ENCODE assay signal across 8 cellular contexts in the genomic region with DNA sequence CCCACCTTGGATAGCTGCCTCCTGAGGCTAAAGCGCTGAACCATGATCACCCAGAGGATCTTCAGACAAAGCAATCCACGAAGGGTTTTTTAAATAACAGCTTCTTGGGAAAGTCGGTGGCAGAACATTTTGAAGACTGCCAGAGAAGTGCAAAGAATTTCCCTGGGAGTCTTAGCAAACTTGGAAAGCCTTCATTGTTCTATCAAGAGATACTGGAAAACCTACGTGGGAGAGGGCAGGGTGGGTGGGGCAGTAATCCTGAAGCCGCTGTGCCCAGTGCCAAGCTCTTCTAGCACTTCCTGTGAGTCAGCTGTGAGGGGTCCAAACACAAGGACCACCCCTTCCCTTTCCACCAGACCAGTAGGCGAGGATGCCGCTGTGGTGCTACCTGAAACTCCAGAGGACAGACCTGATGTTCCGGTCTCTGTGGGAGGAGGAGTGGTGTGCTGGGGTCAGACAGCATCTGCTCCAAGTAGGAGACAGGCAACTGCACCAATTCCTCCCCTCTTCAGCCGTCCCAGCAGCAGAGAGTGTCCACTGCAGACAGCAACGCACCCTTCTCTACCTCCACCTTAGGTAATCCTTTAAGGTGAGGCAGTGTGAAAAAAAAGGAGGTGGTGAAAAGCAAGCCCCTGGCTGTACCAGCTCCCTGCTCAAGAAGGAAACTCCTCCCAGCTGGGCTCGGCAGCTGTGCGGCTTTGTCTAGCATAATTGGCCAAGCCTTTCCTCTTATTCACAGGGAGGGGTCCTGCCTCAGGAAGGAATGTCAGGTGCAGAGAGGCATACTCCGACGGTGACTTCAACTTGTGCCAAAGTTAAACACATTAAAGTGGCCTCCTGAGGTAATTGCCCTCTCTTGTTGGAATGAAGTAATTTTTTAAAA.
DNase-seq lines count a peak whose midpoint lies in the region; ATAC-seq lines count a peak whose summit lies in the region.

No MANE protein-coding gene starts in this region.

- no peak for ATAC-seq in GM19324 (IDR thresholded peaks at IDR 0.05; ENCODE audit: low FRiP score, unreplicated experiment)

- H3K27me3 Mint-ChIP-seq in activated CD4-positive, alpha-beta memory T cell treated with anti-CD3 and anti-CD28 coated beads for 36 hours = no peaks in the 10 kb centered on the region
- no peaks in the 10 kb centered on the region for H3K27me3 Mint-ChIP-seq in activated CD4-positive, alpha-beta memory T cell treated with anti-CD3 and anti-CD28 coated beads, Interleukin-2, amount 10 ng/mL, durations not matched to agents 7 days and 5 days

- peaks cover 30% of the 10 kb centered on the region for H3K4me1 ChIP-seq in adipocyte (ENCODE audit: control insufficient read depth, insufficient read depth, low read length)
- peaks cover 27% of the 10 kb centered on the region for H3K4me1 ChIP-seq in iPS-15b (ENCODE audit: control insufficient read depth, insufficient read depth, low read length)
- peaks cover 33% of the 10 kb centered on the region for H3K4me1 ChIP-seq in skeletal muscle satellite cell (ENCODE audit: control insufficient read depth, insufficient read depth, low read length)

- intact Hi-C loops in activated CD4-positive, alpha-beta memory T cell treated with anti-CD3 and anti-CD28 coated beads for 36 hours (cut with micrococcal nuclease) = no loop called here

- no peaks in the 10 kb centered on the region for H3K36me3 ChIP-seq in adipocyte (ENCODE audit: control insufficient read depth, insufficient read depth, low read length, severe bottlenecking)
- H3K36me3 ChIP-seq in iPS-15b (ENCODE audit: control insufficient read depth, insufficient read depth, low read length) = no peaks in the 10 kb centered on the region
- peaks cover 5% of the 10 kb centered on the region for H3K36me3 ChIP-seq in skeletal muscle satellite cell (ENCODE audit: insufficient read depth, low read length)

- DNase-seq in activated CD4-positive, alpha-beta memory T cell treated with anti-CD3 and anti-CD28 coated beads for 36 hours = peak; percentile 9
- no peak for DNase-seq in activated CD4-positive, alpha-beta memory T cell treated with anti-CD3 and anti-CD28 coated beads, Interleukin-2, amount 10 ng/mL, durations not matched to agents 7 days and 5 days
- DNase-seq in NCI-H2029 (lab: John Stamatoyannopoulos, UW) (peak; percentile 36), adipocyte (ENCODE audit: low read depth) (no peak), NCI-H1694 treated with DMSO at 0.1 percent for 48 hours (lab: John Stamatoyannopoulos, UW) (no peak)

- H3K4me2 ChIP-seq in skeletal muscle satellite cell (ENCODE audit: low read length) = peak overlapping the region; percentile 79

- H3K9me3 Mint-ChIP-seq in activated CD4-positive, alpha-beta memory T cell treated with anti-CD3 and anti-CD28 coated beads for 36 hours = no peaks in the 10 kb centered on the region
- no peaks in the 10 kb centered on the region for H3K9me3 Mint-ChIP-seq in activated CD4-positive, alpha-beta memory T cell treated with anti-CD3 and anti-CD28 coated beads, Interleukin-2, amount 10 ng/mL, durations not matched to agents 7 days and 5 days

- peaks cover 17% of the 10 kb centered on the region for H3K4me1 Mint-ChIP-seq in activated CD4-positive, alpha-beta memory T cell treated with anti-CD3 and anti-CD28 coated beads for 36 hours (ENCODE audit: low read depth)
- H3K4me1 Mint-ChIP-seq in activated CD4-positive, alpha-beta memory T cell treated with anti-CD3 and anti-CD28 coated beads, Interleukin-2, amount 10 ng/mL, durations not matched to agents 7 days and 5 days = peaks cover 10% of the 10 kb centered on the region

- no peaks in the 10 kb centered on the region for H3K36me3 Mint-ChIP-seq in activated CD4-positive, alpha-beta memory T cell treated with anti-CD3 and anti-CD28 coated beads for 36 hours
- no peaks in the 10 kb centered on the region for H3K36me3 Mint-ChIP-seq in activated CD4-positive, alpha-beta memory T cell treated with anti-CD3 and anti-CD28 coated beads, Interleukin-2, amount 10 ng/mL, durations not matched to agents 7 days and 5 days (ENCODE audit: low read depth)

- POLR2A ChIA-PET in activated CD4-positive, alpha-beta memory T cell treated with anti-CD3 and anti-CD28 coated beads for 36 hours (lab: Charles Lee) = no interaction called here
- POLR2A ChIA-PET in activated CD4-positive, alpha-beta memory T cell treated with anti-CD3 and anti-CD28 coated beads, Interleukin-2, amount 10 ng/mL, durations not matched to agents 7 days and 5 days (lab: Charles Lee) = no interaction called here

- H3K4me3 ChIP-seq in adipocyte (ENCODE audit: low read length) (peak overlapping the region; percentile 57), iPS-15b (ENCODE audit: low read depth, low read length) (peak overlapping the region; percentile 50), skeletal muscle satellite cell (ENCODE audit: low read length) (peak overlapping the region; percentile 60)

- H3K27me3 ChIP-seq in adipocyte (replicated peaks; ENCODE audit: control insufficient read depth, insufficient read depth, low read length) (no peaks in the 10 kb centered on the region), iPS-15b (ENCODE audit: control insufficient read depth, insufficient read depth, low read length) (no peaks in the 10 kb centered on the region), skeletal muscle satellite cell (ENCODE audit: control insufficient read depth, insufficient read depth, low read length) (no peaks in the 10 kb centered on the region)

- H3K9me3 ChIP-seq in adipocyte (ENCODE audit: control insufficient read depth, low read length) (no peaks in the 10 kb centered on the region), iPS-15b (ENCODE audit: control insufficient read depth, insufficient read depth, low read length) (no peaks in the 10 kb centered on the region), skeletal muscle satellite cell (replicated peaks; ENCODE audit: low read length) (no peaks in the 10 kb centered on the region)

- CTCF ChIA-PET in activated CD4-positive, alpha-beta memory T cell treated with anti-CD3 and anti-CD28 coated beads for 36 hours (lab: Charles Lee) = no interaction called here
- CTCF ChIA-PET in activated CD4-positive, alpha-beta memory T cell treated with anti-CD3 and anti-CD28 coated beads, Interleukin-2, amount 10 ng/mL, durations not matched to agents 7 days and 5 days (lab: Charles Lee) = no interaction called here

- no peak overlapping the region for H3K27ac Mint-ChIP-seq in activated CD4-positive, alpha-beta memory T cell treated with anti-CD3 and anti-CD28 coated beads for 36 hours
- H3K27ac Mint-ChIP-seq in activated CD4-positive, alpha-beta memory T cell treated with anti-CD3 and anti-CD28 coated beads, Interleukin-2, amount 10 ng/mL, durations not matched to agents 7 days and 5 days = no peak overlapping the region

- no peak overlapping the region for H3K4me3 Mint-ChIP-seq in activated CD4-positive, alpha-beta memory T cell treated with anti-CD3 and anti-CD28 coated beads for 36 hours
- H3K4me3 Mint-ChIP-seq in activated CD4-positive, alpha-beta memory T cell treated with anti-CD3 and anti-CD28 coated beads, Interleukin-2, amount 10 ng/mL, durations not matched to agents 7 days and 5 days = no peak overlapping the region

- H3K9ac ChIP-seq in adipocyte (ENCODE audit: low read length) (peak overlapping the region; percentile 70), iPS-15b (ENCODE audit: low read depth, low read length) (peak overlapping the region; percentile 19), skeletal muscle satellite cell (ENCODE audit: low read depth, low read length) (peak overlapping the region; percentile 73)

Comparison
In these comparisons a context has a peak if more than half of its experiments do, and no peak if none do; other contexts are left out.
1. DNase-seq: peak in activated CD4-positive, alpha-beta memory T cell treated with anti-CD3 and anti-CD28 coated beads for 36 hours (single experiment) and NCI-H2029 (single experiment); none in activated CD4-positive, alpha-beta memory T cell treated with anti-CD3 and anti-CD28 coated beads, Interleukin-2, amount 10 ng/mL, durations not matched to agents 7 days and 5 days (single experiment), adipocyte (single experiment) and NCI-H1694 treated with DMSO at 0.1 percent for 48 hours (single experiment).
2. H3K9ac ChIP-seq: peak in every context shown above with its lines; median percentile 73 in skeletal muscle satellite cell; 70 in adipocyte; 19 in iPS-15b.
3. Peak in every context shown above with its lines, with median percentiles within 50 percentile points of each other: H3K4me3 ChIP-seq.